14 cellular contexts compared by ENCODE assay signal in genomic region chr13:24074687-24075086, GRCh38.
DNase-seq lines count a peak whose midpoint lies in the region; TF ChIP-seq lines count a peak whose summit lies in the region.
"Had no signal": no experiment of that assay in that cellular context is flagged by ENCODE, and none has a peak within 500 bp of the region (broad histone marks: within the 10 kb centered on the region; RNA-seq: fewer than 3 reads in every experiment).

No MANE protein-coding gene starts in this region.

- no peak overlapping the region for H2AFZ ChIP-seq in hepatocyte

- TF ChIP-seq CTCF in hepatocyte (IDR thresholded peaks at IDR 0.05; ENCODE audit: poor library complexity): no peak

- H3K36me3 ChIP-seq in KOPT-K1 (ENCODE audit: insufficient read depth, low read length): no peaks in the 10 kb centered on the region
- no peaks in the 10 kb centered on the region for H3K36me3 ChIP-seq in hepatocyte (replicated peaks; ENCODE audit: insufficient read depth, low read depth)
- H3K36me3 ChIP-seq: suprapubic skin had no signal

- H3K9me3 ChIP-seq in KOPT-K1 (ENCODE audit: insufficient read depth, low read length, poor library complexity, severe bottlenecking) (no peaks in the 10 kb centered on the region), hepatocyte (ENCODE audit: low read depth) (no peaks in the 10 kb centered on the region)
- H3K9me3 ChIP-seq: suprapubic skin had no signal

- no peak overlapping the region for H3K4me3 Mint-ChIP-seq in activated CD4-positive, alpha-beta memory T cell treated with anti-CD3 and anti-CD28 coated beads for 36 hours
- H3K4me3 Mint-ChIP-seq: naive thymus-derived CD8-positive, alpha-beta T cell had no signal

- POLR2A ChIA-PET in activated CD4-positive, alpha-beta memory T cell treated with anti-CD3 and anti-CD28 coated beads for 36 hours (lab: Charles Lee): no interaction called here

- H3K4me1 Mint-ChIP-seq in activated CD4-positive, alpha-beta memory T cell treated with anti-CD3 and anti-CD28 coated beads for 36 hours (ENCODE audit: low read depth): no peaks in the 10 kb centered on the region

- no peak overlapping the region for H3K27ac Mint-ChIP-seq in activated CD4-positive, alpha-beta memory T cell treated with anti-CD3 and anti-CD28 coated beads for 36 hours

- H3K9me2 ChIP-seq in hepatocyte (replicated peaks; ENCODE audit: insufficient read depth): no peaks in the 10 kb centered on the region

- CTCF ChIA-PET in activated CD4-positive, alpha-beta memory T cell treated with anti-CD3 and anti-CD28 coated beads for 36 hours (lab: Charles Lee): no interaction called here

- no peaks in the 10 kb centered on the region for H3K36me3 Mint-ChIP-seq in activated CD4-positive, alpha-beta memory T cell treated with anti-CD3 and anti-CD28 coated beads for 36 hours
- H3K36me3 Mint-ChIP-seq: naive thymus-derived CD8-positive, alpha-beta T cell had no signal

- H3K79me2 ChIP-seq in hepatocyte: no peaks in the 10 kb centered on the region

- intact Hi-C loops in activated CD4-positive, alpha-beta memory T cell treated with anti-CD3 and anti-CD28 coated beads for 36 hours (cut with micrococcal nuclease): no loop called here

- H3K4me1 ChIP-seq in hepatocyte (ENCODE audit: insufficient read depth): peaks cover 12% of the 10 kb centered on the region

- H3K4me2 ChIP-seq in hepatocyte: no peak overlapping the region

- H3K27me3 Mint-ChIP-seq in activated CD4-positive, alpha-beta memory T cell treated with anti-CD3 and anti-CD28 coated beads for 36 hours: peaks cover 8% of the 10 kb centered on the region

- H3K27ac ChIP-seq in KOPT-K1 (ENCODE audit: low read depth, low read length, poor library complexity, severe bottlenecking): peak overlapping the region; percentile 19
- H3K27ac ChIP-seq in hepatocyte: peak overlapping the region; percentile 30
- H3K27ac ChIP-seq: suprapubic skin had no signal

- no peak overlapping the region for H3K4me3 ChIP-seq in hepatocyte
- H3K4me3 ChIP-seq: suprapubic skin had no signal

- peak; percentile 31 for DNase-seq in SKM-1 treated with dmso at 0.1 percent for 144 hours (lab: John Stamatoyannopoulos, UW; ENCODE audit: unreplicated experiment)
- DNase-seq in hepatocyte (ENCODE audit: low spot score): no peak
- peak; percentile 55 for DNase-seq in superior temporal gyrus (ENCODE audit: extremely low spot score)
- no peak for DNase-seq in activated CD4-positive, alpha-beta T cell treated with anti-CD3 and anti-CD28 coated beads for 48 hours
- DNase-seq in activated CD4-positive, alpha-beta memory T cell treated with anti-CD3 and anti-CD28 coated beads for 36 hours: no peak
- DNase-seq in SHP77 (lab: John Stamatoyannopoulos, UW): no peak
- DNase-seq: activated naive CD4-positive, alpha-beta T cell treated with Interleukin-2 at 50 U/mL for 16 hours; Calu3; H7; naive thymus-derived CD8-positive, alpha-beta T cell; NCI-H2171 treated with DMSO at 0.1 percent for 48 hours; T-helper 9 cell had no signal

- H4K20me1 ChIP-seq in hepatocyte (ENCODE audit: insufficient read depth, poor library complexity, severe bottlenecking): no peaks in the 10 kb centered on the region

- WGBS in hepatocyte (ENCODE audit: low lambda C conversion rate, missing lambda C conversion rate): 77% methylated on average over 2 of the region's 2 CpGs

- H3K9me3 Mint-ChIP-seq in activated CD4-positive, alpha-beta memory T cell treated with anti-CD3 and anti-CD28 coated beads for 36 hours: no peaks in the 10 kb centered on the region
- H3K9me3 Mint-ChIP-seq: naive thymus-derived CD8-positive, alpha-beta T cell had no signal

- no peaks in the 10 kb centered on the region for H3K27me3 ChIP-seq in hepatocyte
- H3K27me3 ChIP-seq: suprapubic skin had no signal

Comparison
In these comparisons a context has a peak if more than half of its experiments do, and no peak if none do; other contexts are left out.
1. DNase-seq: peak in SKM-1 treated with dmso at 0.1 percent for 144 hours (single experiment) and superior temporal gyrus (single experiment); none in hepatocyte (single experiment), activated CD4-positive, alpha-beta T cell treated with anti-CD3 and anti-CD28 coated beads for 48 hours (single experiment), activated CD4-positive, alpha-beta memory T cell treated with anti-CD3 and anti-CD28 coated beads for 36 hours (single experiment) and SHP77 (0 of 2).